Comparison of ENCODE assay signal across 1 cellular context in genomic region chr16:56609463-56609921, GRCh38.
TF ChIP-seq lines count a peak whose summit lies in the region.

No MANE protein-coding gene starts in this region.

TF ChIP-seq in HepG2, 621 proteins besides CTCF, POLR2A, EP300 and RAD21 (continued from another document):
- TF ChIP-seq FOXP4 (CRISPR knock-in tag; IDR thresholded peaks at IDR 0.05): 0 out of 2 replicates have a peak, but pooled peaks have one; percentile 23
- TF ChIP-seq NFYB (CRISPR knock-in tag; IDR thresholded peaks at IDR 0.05): no peak
- no peak for TF ChIP-seq KDM6A (CRISPR knock-in tag; IDR thresholded peaks at IDR 0.05; ENCODE audit: low read depth)
- TF ChIP-seq ZSCAN20 (CRISPR knock-in tag; IDR thresholded peaks at IDR 0.05; ENCODE audit: borderline replicate concordance): peak; percentile 77
- TF ChIP-seq MED8 (CRISPR knock-in tag; IDR thresholded peaks at IDR 0.05; ENCODE audit: insufficient replicate concordance): no peak
- peak; percentile 9; the same call in 1 of the 2 replicates for TF ChIP-seq FOSL2 (CRISPR knock-in tag; IDR thresholded peaks at IDR 0.05)
- no peak for TF ChIP-seq ZNF512B (CRISPR knock-in tag; IDR thresholded peaks at IDR 0.05; ENCODE audit: borderline replicate concordance)
- TF ChIP-seq SMAD1 (CRISPR knock-in tag; IDR thresholded peaks at IDR 0.05; ENCODE audit: borderline replicate concordance, low read depth): no peak
- no peak for TF ChIP-seq ZNF569 (CRISPR knock-in tag; IDR thresholded peaks at IDR 0.05; ENCODE audit: borderline replicate concordance)
- no peak for TF ChIP-seq MIXL1 (CRISPR knock-in tag; IDR thresholded peaks at IDR 0.05)
- TF ChIP-seq ZGPAT (CRISPR knock-in tag; IDR thresholded peaks at IDR 0.05): 0 out of 2 replicates have a peak, but pooled peaks have one; percentile 13
- TF ChIP-seq, protein P1, sequence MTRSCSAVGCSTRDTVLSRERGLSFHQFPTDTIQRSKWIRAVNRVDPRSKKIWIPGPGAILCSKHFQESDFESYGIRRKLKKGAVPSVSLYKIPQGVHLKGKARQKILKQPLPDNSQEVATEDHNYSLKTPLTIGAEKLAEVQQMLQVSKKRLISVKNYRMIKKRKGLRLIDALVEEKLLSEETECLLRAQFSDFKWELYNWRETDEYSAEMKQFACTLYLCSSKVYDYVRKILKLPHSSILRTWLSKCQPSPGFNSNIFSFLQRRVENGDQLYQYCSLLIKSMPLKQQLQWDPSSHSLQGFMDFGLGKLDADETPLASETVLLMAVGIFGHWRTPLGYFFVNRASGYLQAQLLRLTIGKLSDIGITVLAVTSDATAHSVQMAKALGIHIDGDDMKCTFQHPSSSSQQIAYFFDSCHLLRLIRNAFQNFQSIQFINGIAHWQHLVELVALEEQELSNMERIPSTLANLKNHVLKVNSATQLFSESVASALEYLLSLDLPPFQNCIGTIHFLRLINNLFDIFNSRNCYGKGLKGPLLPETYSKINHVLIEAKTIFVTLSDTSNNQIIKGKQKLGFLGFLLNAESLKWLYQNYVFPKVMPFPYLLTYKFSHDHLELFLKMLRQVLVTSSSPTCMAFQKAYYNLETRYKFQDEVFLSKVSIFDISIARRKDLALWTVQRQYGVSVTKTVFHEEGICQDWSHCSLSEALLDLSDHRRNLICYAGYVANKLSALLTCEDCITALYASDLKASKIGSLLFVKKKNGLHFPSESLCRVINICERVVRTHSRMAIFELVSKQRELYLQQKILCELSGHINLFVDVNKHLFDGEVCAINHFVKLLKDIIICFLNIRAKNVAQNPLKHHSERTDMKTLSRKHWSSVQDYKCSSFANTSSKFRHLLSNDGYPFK (CRISPR knock-in tag; IDR thresholded peaks at IDR 0.05; ENCODE audit: borderline replicate concordance): no peak
